9 cellular contexts compared by ENCODE assay signal in genomic region chr3:44338010-44338827, GRCh38. TPM values are rescaled to one million over a fixed set of nuclear protein-coding genes. Genes with fewer than 3 reads are reported as not detected.
DNase-seq lines count a peak whose midpoint lies in the region; ATAC-seq, FAIRE-seq and TF ChIP-seq lines count a peak whose summit lies in the region.
"Had no signal": no experiment of that assay in that cellular context is flagged by ENCODE, and none has a peak within 500 bp of the region (broad histone marks: within the 10 kb centered on the region; RNA-seq: fewer than 3 reads in every experiment).

TCAIM (plus strand) TSS chr3:44338766; CDS start chr3:44354783, 16,017 bp downstream.

- peak within 1 kb of the TSS; percentile 97 to 98 for H3K27ac ChIP-seq in kidney (ENCODE audit: low read depth in 2 of 2, low read length in 2 of 2)

- H3K9ac ChIP-seq in kidney (ENCODE audit: low read length in 2 of 2) = peak within 1 kb of the TSS; percentile 57 to 95

- H3K4me1 ChIP-seq in kidney (ENCODE audit: control insufficient read depth in 1 of 2, insufficient read depth in 1 of 2, low read depth in 1 of 2, low read length in 2 of 2) = peaks cover 5 to 8% of the 10 kb centered on the region in 2 donors

- H3K36me3 ChIP-seq in kidney (ENCODE audit: control insufficient read depth in 1 of 2, insufficient read depth in 2 of 2, low read length in 2 of 2) = no peaks in the 10 kb centered on the region

- no peak for FAIRE-seq in kidney (lab: Jason Lieb, UNC)
- FAIRE-seq: colon had no signal

- ATAC-seq in GM19035 (IDR thresholded peaks at IDR 0.05; ENCODE audit: unreplicated experiment) (peak; percentile 94), HG03354 (IDR thresholded peaks at IDR 0.05; ENCODE audit: poor library complexity, severe bottlenecking, unreplicated experiment) (peak; percentile 93)

- TF ChIP-seq CTCF in AG10803 (conservative IDR thresholded peaks at IDR 0.05; ENCODE audit: low read length) (no peak), kidney (IDR thresholded peaks at IDR 0.05; ENCODE audit: borderline replicate concordance, extremely low read depth, insufficient read depth) (no peak)

- peak within 1 kb of the TSS; percentile 93 for H3K4me3 ChIP-seq in AG10803 (ENCODE audit: low read length)
- H3K4me3 ChIP-seq in kidney (ENCODE audit: low read length in 2 of 2) = peak within 1 kb of the TSS; percentile 93 to 99

- H3K9me3 ChIP-seq in kidney (ENCODE audit: control insufficient read depth in 1 of 2, low read length in 2 of 2) = no peaks in the 10 kb centered on the region

- DNase-seq in AG10803 (ENCODE audit: low read depth) = peak; percentile 94
- DNase-seq in NCI-H446 treated with DMSO at 0.1 percent for 48 hours (lab: John Stamatoyannopoulos, UW) = peak; percentile 86
- peak; percentile 98 for DNase-seq in activated CD4-positive, CD25-positive, alpha-beta regulatory T cell treated with anti-CD3 and anti-CD28 coated beads, Interleukin-2, amount 50 U/mL, for 72 hours
- DNase-seq in cerebellar nuclear complex (lab: John Stamatoyannopoulos, UW) = peak; percentile 49 to 86
- peak; percentile 99 for DNase-seq in kidney
- DNase-seq in stimulated activated CD4-positive, alpha-beta T cell treated with anti-CD3 and anti-CD28 coated beads, Interleukin-15, amount 100 ng/mL, for 24 hours = peak; percentile 99

- intact Hi-C loops in kidney (cut with DNase I) = no loop called here

RNA-seq across cellular contexts. Expression of gene TCAIM, which starts in this region (rescaled TPM):
- total RNA-seq in kidney = 30.4 TPM
- 26.5 TPM for polyA plus RNA-seq in kidney (ENCODE audit: insufficient read depth, low read depth, low replicate concordance)

Comparison
In these comparisons a context has a peak if more than half of its experiments do, and no peak if none do; other contexts are left out.
1. Peak in every context shown above with its lines: DNase-seq, ATAC-seq, H3K4me3 ChIP-seq and H3K27ac ChIP-seq.